ENCODE assay signal across 9 cellular contexts in the genomic region with DNA sequence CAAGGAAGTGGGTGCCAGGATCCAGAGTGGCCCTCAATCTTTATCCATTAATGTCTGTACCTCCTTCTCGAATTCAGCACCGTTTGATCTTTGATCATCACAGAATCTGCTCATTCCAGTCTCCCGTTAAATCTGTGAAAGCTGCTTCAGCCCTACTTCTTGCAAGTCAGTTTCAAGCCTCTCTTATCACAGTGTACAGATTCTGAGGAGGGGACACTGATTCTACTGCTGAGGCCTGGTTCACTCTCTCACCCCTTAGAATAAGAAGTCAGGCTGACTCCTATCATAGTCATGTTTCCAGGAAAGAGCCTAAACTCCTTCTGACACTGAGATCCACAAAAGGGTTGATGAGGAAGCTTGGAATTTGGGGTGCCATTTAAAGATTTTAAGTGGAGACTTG. TPM values are rescaled to one million over a fixed set of nuclear protein-coding genes. Genes with fewer than 3 reads are reported as not detected.
DNase-seq lines count a peak whose midpoint lies in the region; ATAC-seq and TF ChIP-seq lines count a peak whose summit lies in the region.
"Had no signal": no experiment of that assay in that cellular context is flagged by ENCODE, and none has a peak within 500 bp of the region (broad histone marks: within the 10 kb centered on the region; RNA-seq: fewer than 3 reads in every experiment).

No MANE protein-coding gene starts in this region.

- intact Hi-C loops in left ventricle myocardium superior (cut with micrococcal nuclease) (no loop called here), lower lobe of right lung (cut with DNase I) (no loop called here), thyroid gland (cut with DNase I) (no loop called here), posterior cingulate gyrus (cut with DNase I) (no loop called here)

- H3K9me3 Mint-ChIP-seq in activated naive CD8-positive, alpha-beta T cell treated with anti-CD3 and anti-CD28 coated beads for 36 hours: no peaks in the 10 kb centered on the region

- no peak for DNase-seq in cardiac muscle cell (ENCODE audit: low read depth in 1 of 2, low spot score in 1 of 2)
- DNase-seq in left ventricle myocardium superior: no peak
- DNase-seq in activated naive CD8-positive, alpha-beta T cell treated with anti-CD3 and anti-CD28 coated beads for 36 hours: no peak
- DNase-seq in lower lobe of right lung: no peak
- no peak for DNase-seq in thyroid gland
- no peak for DNase-seq in NCI-H446 (lab: John Stamatoyannopoulos, UW)
- no peak for DNase-seq in posterior cingulate gyrus
- DNase-seq in tibial nerve (ENCODE audit: low spot score in 2 of 2): no peak
- DNase-seq: glutamatergic neuron had no signal

- no peak for TF ChIP-seq CTCF in cardiac muscle cell (IDR thresholded peaks at IDR 0.05; ENCODE audit: low read depth, low read length)
- no peak for TF ChIP-seq CTCF in lower lobe of right lung (IDR thresholded peaks at IDR 0.05)
- no peak for TF ChIP-seq CTCF in thyroid gland (IDR thresholded peaks at IDR 0.05)
- TF ChIP-seq CTCF in tibial nerve (IDR thresholded peaks at IDR 0.05): no peak

- TF ChIP-seq EP300 in tibial nerve (IDR thresholded peaks at IDR 0.05): no peak

- peak overlapping the region; percentile 57 for H3K27ac Mint-ChIP-seq in activated naive CD8-positive, alpha-beta T cell treated with anti-CD3 and anti-CD28 coated beads for 36 hours

- H3K4me1 Mint-ChIP-seq in activated naive CD8-positive, alpha-beta T cell treated with anti-CD3 and anti-CD28 coated beads for 36 hours: peaks cover 78% of the 10 kb centered on the region

- no peaks in the 10 kb centered on the region for H3K27me3 Mint-ChIP-seq in activated naive CD8-positive, alpha-beta T cell treated with anti-CD3 and anti-CD28 coated beads for 36 hours

- peak overlapping the region; percentile 18 for H3K27ac ChIP-seq in cardiac muscle cell
- H3K27ac ChIP-seq in lower lobe of right lung: peak overlapping the region; percentile 47
- peak overlapping the region in 2 of 3 donors; percentile 61 to 91 for H3K27ac ChIP-seq in thyroid gland
- peak overlapping the region in 2 of 4 donors; percentile 29 to 73 for H3K27ac ChIP-seq in tibial nerve

- no peak for TF ChIP-seq POLR2A in thyroid gland (IDR thresholded peaks at IDR 0.05)
- TF ChIP-seq POLR2A in tibial nerve (IDR thresholded peaks at IDR 0.05): no peak

- ATAC-seq in left ventricle myocardium superior: no peak
- ATAC-seq in lower lobe of right lung: no peak

- H3K4me3 Mint-ChIP-seq in activated naive CD8-positive, alpha-beta T cell treated with anti-CD3 and anti-CD28 coated beads for 36 hours: no peak overlapping the region

- H3K9me3 ChIP-seq in cardiac muscle cell (ENCODE audit: low read depth) (no peaks in the 10 kb centered on the region), lower lobe of right lung (no peaks in the 10 kb centered on the region), thyroid gland (no peaks in the 10 kb centered on the region), tibial nerve (no peaks in the 10 kb centered on the region)

- H3K4me1 ChIP-seq in cardiac muscle cell (ENCODE audit: low read depth): peaks cover 28% of the 10 kb centered on the region
- peaks cover 70% of the 10 kb centered on the region for H3K4me1 ChIP-seq in lower lobe of right lung
- H3K4me1 ChIP-seq in thyroid gland: peaks cover 61 to 72% of the 10 kb centered on the region in 2 donors
- H3K4me1 ChIP-seq in tibial nerve: peaks cover 0 to 86% (median 55%) of the 10 kb centered on the region in 4 donors

- H3K4me3 ChIP-seq in cardiac muscle cell (no peak overlapping the region), lower lobe of right lung (no peak overlapping the region), thyroid gland (replicated peaks in 1 of 3) (no peak overlapping the region), tibial nerve (no peak overlapping the region)

- peaks cover 11% of the 10 kb centered on the region for H3K36me3 Mint-ChIP-seq in activated naive CD8-positive, alpha-beta T cell treated with anti-CD3 and anti-CD28 coated beads for 36 hours

- WGBS in thyroid gland, 2 donors: 70 to 72% methylated on average over 3 of the region's 3 CpGs
- 78 to 84% methylated on average over 3 of the region's 3 CpGs for WGBS in tibial nerve, 2 donors

- H3K27me3 ChIP-seq in cardiac muscle cell: no peaks in the 10 kb centered on the region
- no peaks in the 10 kb centered on the region for H3K27me3 ChIP-seq in lower lobe of right lung (ENCODE audit: low read depth)
- no peaks in the 10 kb centered on the region for H3K27me3 ChIP-seq in thyroid gland
- H3K27me3 ChIP-seq in tibial nerve: no peaks in the 10 kb centered on the region

- no peaks in the 10 kb centered on the region for H3K36me3 ChIP-seq in cardiac muscle cell
- no peaks in the 10 kb centered on the region for H3K36me3 ChIP-seq in lower lobe of right lung
- H3K36me3 ChIP-seq in thyroid gland: no peaks in the 10 kb centered on the region
- no peaks in the 10 kb centered on the region for H3K36me3 ChIP-seq in tibial nerve

RNA-seq across cellular contexts. Expression of a gene that starts 39.0 kb away (rescaled TPM):
- total RNA-seq in cardiac muscle cell: 6.3 and 8.2 TPM in 2 replicates
- 1.1 and 5.5 TPM in 2 replicates for polyA plus RNA-seq in cardiac muscle cell
- 4.1 TPM for total RNA-seq in left ventricle myocardium superior
- 10 to 100 TPM; 14.1 to 14.3 TPM for total RNA-seq in activated naive CD8-positive, alpha-beta T cell treated with anti-CD3 and anti-CD28 coated beads for 36 hours
- total RNA-seq in lower lobe of right lung: 31.5 TPM
- 10 to 100 TPM; 19.0 to 36.4 (median 31.4) TPM for total RNA-seq in thyroid gland
- total RNA-seq in tibial nerve: 10 to 100 TPM; 20.5 to 38.4 (median 27.9) TPM
